In the genomic region with DNA sequence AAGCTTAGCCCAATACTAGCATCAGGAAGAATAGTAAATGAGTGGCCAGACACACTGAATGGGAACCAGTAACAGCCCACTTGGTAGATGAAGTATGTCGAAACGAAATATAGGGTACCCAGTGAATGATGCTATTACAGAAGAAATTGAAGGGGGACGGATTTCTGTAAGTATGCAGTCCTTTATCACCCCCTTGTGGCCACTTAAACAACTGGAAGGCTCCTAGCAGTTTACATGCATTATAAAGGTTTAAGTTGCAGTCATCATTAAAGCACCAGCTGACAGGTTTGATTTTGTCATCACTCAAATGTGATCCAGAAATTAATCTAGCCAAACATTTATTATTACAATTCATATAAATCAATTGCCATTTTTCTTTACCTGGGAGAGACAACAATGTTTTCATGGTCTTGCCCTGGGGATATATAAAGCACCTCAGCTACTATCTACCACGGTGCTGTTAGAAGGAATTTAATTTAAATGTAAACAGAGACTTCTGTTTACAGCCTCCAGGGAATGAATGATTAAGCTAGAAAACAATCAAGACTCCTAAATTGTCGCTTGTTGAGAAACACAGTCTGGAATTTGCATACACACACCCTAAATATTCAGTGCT, we compare ENCODE assay signal across 8 cellular contexts. TPM values are rescaled to one million over a fixed set of nuclear protein-coding genes. Genes with fewer than 3 reads are reported as not detected.
DNase-seq lines count a peak whose midpoint lies in the region; ATAC-seq, FAIRE-seq and TF ChIP-seq lines count a peak whose summit lies in the region.

No MANE protein-coding gene starts in this region.

- peaks cover 3% of the 10 kb centered on the region for H3K36me3 Mint-ChIP-seq in memory B cell

- H3K27me3 ChIP-seq in upper lobe of right lung = no peaks in the 10 kb centered on the region

- peaks cover 20% of the 10 kb centered on the region for H3K36me3 ChIP-seq in upper lobe of right lung

- POLR2A ChIA-PET in HEK293T (lab: Yijun Ruan, JAX) = interaction anchor here (1.2 kb wide), 1 partner anchor 125 kb away, joined by 4 read pairs; no protein-coding TSS in a partner anchor

- no peaks in the 10 kb centered on the region for H3K27me3 Mint-ChIP-seq in memory B cell

- ATAC-seq in memory B cell (ENCODE audit: low read depth) (peak; percentile 86), upper lobe of right lung (peak; percentile 80)

- no peaks in the 10 kb centered on the region for H3K9me3 Mint-ChIP-seq in memory B cell

- FAIRE-seq in A204.1 (lab: Jason Lieb, UNC) (peak; percentile 90), G401.6 (lab: Jason Lieb, UNC) (peak; percentile 88)

- H3K27ac Mint-ChIP-seq in memory B cell = no peak overlapping the region

- no peaks in the 10 kb centered on the region for H3K4me1 Mint-ChIP-seq in memory B cell

- intact Hi-C loops in upper lobe of right lung (cut with DNase I) = loop anchor here (5.0 kb wide), 1 partner anchor 125 kb away; no protein-coding TSS in a partner anchor

- H3K4me3 Mint-ChIP-seq in memory B cell = no peak overlapping the region

- CTCF ChIA-PET in HEK293T (lab: Yijun Ruan, JAX) = interaction anchor here (0.6 to 2.9 kb wide), 9 partner anchors 8 to 763 kb away, joined by 3 to 13 read pairs (median 3); no protein-coding TSS in a partner anchor

- no peaks in the 10 kb centered on the region for H3K9me3 ChIP-seq in upper lobe of right lung

- H3K4me3 ChIP-seq in coronary artery = no peak overlapping the region
- no peak overlapping the region for H3K4me3 ChIP-seq in upper lobe of right lung

- H3K27ac ChIP-seq in coronary artery (no peak overlapping the region), upper lobe of right lung (no peak overlapping the region)

- peak; percentile 86 for TF ChIP-seq CTCF in coronary artery (IDR thresholded peaks at IDR 0.05)
- peak; percentile 88 for TF ChIP-seq CTCF in upper lobe of right lung (IDR thresholded peaks at IDR 0.05)

- peaks cover 7% of the 10 kb centered on the region for H3K4me1 ChIP-seq in upper lobe of right lung

- peak; percentile 46 for DNase-seq in HEK293T (ENCODE audit: extremely low spot score)
- peak; percentile 50 for DNase-seq in NCI-H1048 (lab: John Stamatoyannopoulos, UW)
- peak; percentile 75 for DNase-seq in SW480 (ENCODE audit: low spot score)
- no peak for DNase-seq in coronary artery (ENCODE audit: low spot score)
- DNase-seq in memory B cell (ENCODE audit: low spot score in 2 of 2) = peak; percentile 22 to 58
- no peak for DNase-seq in upper lobe of right lung

TF ChIP-seq in HEK293T, 16 proteins besides CTCF, POLR2A, EP300 and RAD21:
- TF ChIP-seq FOXA1 (IDR thresholded peaks at IDR 0.05) (no peak), ZNF384 (IDR thresholded peaks at IDR 0.05) (no peak), BHLHE40 (IDR thresholded peaks at IDR 0.05; ENCODE audit: borderline replicate concordance) (no peak)
- TF ChIP-seq, protein P1, sequence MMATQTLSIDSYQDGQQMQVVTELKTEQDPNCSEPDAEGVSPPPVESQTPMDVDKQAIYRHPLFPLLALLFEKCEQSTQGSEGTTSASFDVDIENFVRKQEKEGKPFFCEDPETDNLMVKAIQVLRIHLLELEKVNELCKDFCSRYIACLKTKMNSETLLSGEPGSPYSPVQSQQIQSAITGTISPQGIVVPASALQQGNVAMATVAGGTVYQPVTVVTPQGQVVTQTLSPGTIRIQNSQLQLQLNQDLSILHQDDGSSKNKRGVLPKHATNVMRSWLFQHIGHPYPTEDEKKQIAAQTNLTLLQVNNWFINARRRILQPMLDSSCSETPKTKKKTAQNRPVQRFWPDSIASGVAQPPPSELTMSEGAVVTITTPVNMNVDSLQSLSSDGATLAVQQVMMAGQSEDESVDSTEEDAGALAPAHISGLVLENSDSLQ (IDR thresholded peaks at IDR 0.05) = peak; percentile 36; the same call in 1 of the 2 replicates
TF ChIP-seq in HEK293T: peak in this region for 1.

RNA-seq across cellular contexts. Expression of a gene that starts 7.7 kb away (rescaled TPM):
- 54.4 TPM for total RNA-seq in upper lobe of right lung

Comparison
In these comparisons a context has a peak if more than half of its experiments do, and no peak if none do; other contexts are left out.
1. DNase-seq: peak in HEK293T (single experiment), NCI-H1048 (single experiment), SW480 (single experiment) and memory B cell (2 of 2); none in coronary artery (single experiment) and upper lobe of right lung (single experiment).